Comparison of ENCODE assay signal across 23 cellular contexts in genomic region chr17:4221163-4221562, GRCh38. TPM values are rescaled to one million over a fixed set of nuclear protein-coding genes. Genes with fewer than 3 reads are reported as not detected.
DNase-seq lines count a peak whose midpoint lies in the region; ATAC-seq and TF ChIP-seq lines count a peak whose summit lies in the region.
"Had no signal": no experiment of that assay in that cellular context is flagged by ENCODE, and none has a peak within 500 bp of the region (broad histone marks: within the 10 kb centered on the region; RNA-seq: fewer than 3 reads in every experiment).

No MANE protein-coding gene starts in this region.

- peak; percentile 71 for DNase-seq in left lobe of liver (ENCODE audit: low spot score)
- DNase-seq in activated naive CD4-positive, alpha-beta T cell treated with anti-CD3 and anti-CD28 coated beads, Interleukin-2, amount 50 U/mL, for 72 hours (ENCODE audit: low spot score in 2 of 2) = no peak
- DNase-seq in colonic mucosa = no peak
- DNase-seq in inferior parietal cortex (ENCODE audit: extremely low spot score) = no peak
- DNase-seq: activated CD4-positive, CD25-positive, alpha-beta regulatory T cell treated with anti-CD3 and anti-CD28 coated beads, Interleukin-2, amount 50 U/mL, for 72 hours; CD4-positive, alpha-beta T cell; central memory CD4-positive, alpha-beta T cell; DMS153; GF-D8; kidney glomerular epithelial cell; NCI-H1436 treated with DMSO at 0.1 percent for 48 hours; NCI-H2171; NCI-H526; stimulated activated CD4-positive, alpha-beta T cell treated with anti-CD3 and anti-CD28 coated beads, Interleukin-15, amount 100 ng/mL, for 24 hours; SW 1271 had no signal

- H3K36me3 ChIP-seq in HUES6 (ENCODE audit: control insufficient read depth, insufficient read depth, low read length) = peaks cover 26% of the 10 kb centered on the region
- peaks cover 3% of the 10 kb centered on the region for H3K36me3 ChIP-seq in rectal smooth muscle tissue (ENCODE audit: control insufficient read depth, insufficient read depth, low read length)
- no peaks in the 10 kb centered on the region for H3K36me3 ChIP-seq in colonic mucosa
- H3K36me3 ChIP-seq: neural progenitor cell, suprapubic skin had no signal

- TF ChIP-seq CTCF in 22Rv1 (IDR thresholded peaks at IDR 0.05) (no peak), colonic mucosa (IDR thresholded peaks at IDR 0.05) (no peak)

- no peak overlapping the region for H3K9ac ChIP-seq in HUES6 (ENCODE audit: low read length)
- no peak overlapping the region for H3K9ac ChIP-seq in rectal smooth muscle tissue (ENCODE audit: low read length)
- no peak overlapping the region for H3K9ac ChIP-seq in colonic mucosa (ENCODE audit: low read depth in 2 of 2, low read length in 2 of 2)
- H3K9ac ChIP-seq: neural progenitor cell had no signal

- H3K27ac Mint-ChIP-seq in activated naive CD4-positive, alpha-beta T cell treated with anti-CD3 and anti-CD28 coated beads, Interleukin-2, amount 50 U/mL, for 72 hours = peak overlapping the region in 1 of 2 donors; percentile 35
- H3K27ac Mint-ChIP-seq: CD4-positive, alpha-beta T cell; neural progenitor cell had no signal

- H3K27me3 ChIP-seq in HUES6 (ENCODE audit: control insufficient read depth, insufficient read depth, low read length) (no peaks in the 10 kb centered on the region), rectal smooth muscle tissue (ENCODE audit: control insufficient read depth, insufficient read depth, low read length) (no peaks in the 10 kb centered on the region), colonic mucosa (no peaks in the 10 kb centered on the region)
- H3K27me3 ChIP-seq: neural progenitor cell, suprapubic skin had no signal

- H3K27ac ChIP-seq in 22Rv1 (peak overlapping the region; percentile 29; the same call in 1 of the 2 replicates), HUES6 (ENCODE audit: low read depth, low read length) (0 out of 2 replicates have a peak overlapping the region, but pooled peaks have one; percentile 17), rectal smooth muscle tissue (ENCODE audit: low read depth, low read length) (peak overlapping the region; percentile 96), colonic mucosa (no peak overlapping the region)
- H3K27ac ChIP-seq: epithelial cell of prostate, neural progenitor cell, RWPE1, suprapubic skin had no signal

- H3K4me3 ChIP-seq in HUES6 (ENCODE audit: low read depth, low read length) (no peak overlapping the region), rectal smooth muscle tissue (ENCODE audit: low read length) (no peak overlapping the region), colonic mucosa (no peak overlapping the region)
- H3K4me3 ChIP-seq: neural progenitor cell, suprapubic skin had no signal

- no peaks in the 10 kb centered on the region for H3K4me1 ChIP-seq in HUES6 (ENCODE audit: control insufficient read depth, insufficient read depth, low read length)
- peaks cover 23% of the 10 kb centered on the region for H3K4me1 ChIP-seq in rectal smooth muscle tissue (ENCODE audit: control insufficient read depth, insufficient read depth, low read length)
- no peaks in the 10 kb centered on the region for H3K4me1 ChIP-seq in colonic mucosa
- H3K4me1 ChIP-seq: neural progenitor cell had no signal

- no peaks in the 10 kb centered on the region for H3K9me3 Mint-ChIP-seq in activated naive CD4-positive, alpha-beta T cell treated with anti-CD3 and anti-CD28 coated beads, Interleukin-2, amount 50 U/mL, for 72 hours
- H3K9me3 Mint-ChIP-seq: CD4-positive, alpha-beta T cell; neural progenitor cell had no signal

- intact Hi-C loops in colonic mucosa (cut with DNase I) = no loop called here

- ATAC-seq in left lobe of liver (peak; percentile 86), HG03196 (IDR thresholded peaks at IDR 0.05; ENCODE audit: unreplicated experiment) (no peak)
- ATAC-seq in activated naive CD4-positive, alpha-beta T cell treated with anti-CD3 and anti-CD28 coated beads, Interleukin-2, amount 50 U/mL, for 72 hours = no peak

- H3K36me3 Mint-ChIP-seq in activated naive CD4-positive, alpha-beta T cell treated with anti-CD3 and anti-CD28 coated beads, Interleukin-2, amount 50 U/mL, for 72 hours = peaks cover 0 to 6% of the 10 kb centered on the region in 2 donors

- no peaks in the 10 kb centered on the region for H3K9me3 ChIP-seq in HUES6 (ENCODE audit: control insufficient read depth, insufficient read depth, low read depth, low read length)
- H3K9me3 ChIP-seq in colonic mucosa = no peaks in the 10 kb centered on the region
- H3K9me3 ChIP-seq: suprapubic skin had no signal

RNA-seq across cellular contexts. Expression of gene ANKFY1, which starts 42.6 kb away (rescaled TPM):
- total RNA-seq in left lobe of liver = 31.0 TPM
- 10 to 100 TPM; 52.8 to 54.0 TPM for total RNA-seq in activated naive CD4-positive, alpha-beta T cell treated with anti-CD3 and anti-CD28 coated beads, Interleukin-2, amount 50 U/mL, for 72 hours
- 10 to 100 TPM; 43.8 to 51.8 TPM for total RNA-seq in colonic mucosa
